In the genomic region with DNA sequence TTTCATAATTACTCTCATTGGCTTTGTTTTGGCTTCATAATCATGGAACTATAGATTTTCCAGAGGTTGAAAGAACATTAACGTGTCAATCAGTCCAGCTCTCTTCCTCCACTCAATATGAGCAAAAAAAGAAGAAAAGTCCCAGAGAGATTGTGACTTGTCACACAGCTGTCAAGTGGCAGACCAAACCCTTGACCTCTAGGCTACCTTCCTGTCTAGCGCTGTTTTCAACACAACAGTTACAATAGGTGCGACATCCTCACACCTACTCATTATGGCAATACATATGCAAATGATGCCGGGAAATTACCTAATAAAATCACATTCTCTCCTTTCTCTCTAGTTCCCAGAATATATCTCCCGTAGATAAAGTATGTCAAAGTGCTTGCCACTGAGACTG, we compare ENCODE assay signal across 1 cellular context.
TF ChIP-seq lines count a peak whose summit lies in the region.

No MANE protein-coding gene starts in this region.

TF ChIP-seq in GM12878, 131 proteins besides CTCF, POLR2A, EP300 and RAD21 (continued from another document):
- TF ChIP-seq, protein P1, sequence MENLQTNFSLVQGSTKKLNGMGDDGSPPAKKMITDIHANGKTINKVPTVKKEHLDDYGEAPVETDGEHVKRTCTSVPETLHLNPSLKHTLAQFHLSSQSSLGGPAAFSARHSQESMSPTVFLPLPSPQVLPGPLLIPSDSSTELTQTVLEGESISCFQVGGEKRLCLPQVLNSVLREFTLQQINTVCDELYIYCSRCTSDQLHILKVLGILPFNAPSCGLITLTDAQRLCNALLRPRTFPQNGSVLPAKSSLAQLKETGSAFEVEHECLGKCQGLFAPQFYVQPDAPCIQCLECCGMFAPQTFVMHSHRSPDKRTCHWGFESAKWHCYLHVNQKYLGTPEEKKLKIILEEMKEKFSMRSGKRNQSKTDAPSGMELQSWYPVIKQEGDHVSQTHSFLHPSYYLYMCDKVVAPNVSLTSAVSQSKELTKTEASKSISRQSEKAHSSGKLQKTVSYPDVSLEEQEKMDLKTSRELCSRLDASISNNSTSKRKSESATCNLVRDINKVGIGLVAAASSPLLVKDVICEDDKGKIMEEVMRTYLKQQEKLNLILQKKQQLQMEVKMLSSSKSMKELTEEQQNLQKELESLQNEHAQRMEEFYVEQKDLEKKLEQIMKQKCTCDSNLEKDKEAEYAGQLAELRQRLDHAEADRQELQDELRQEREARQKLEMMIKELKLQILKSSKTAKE (IDR thresholded peaks at IDR 0.05; ENCODE audit: low read depth, poor library complexity, severe bottlenecking) = peak; percentile 100
- no peak for TF ChIP-seq MYB (IDR thresholded peaks at IDR 0.05; ENCODE audit: borderline replicate concordance, low read depth, low read length)
- TF ChIP-seq YBX1 (IDR thresholded peaks at IDR 0.05) = no peak
- TF ChIP-seq ZNF384 (IDR thresholded peaks at IDR 0.05; ENCODE audit: borderline replicate concordance, low read depth, low read length) = no peak
- no peak for TF ChIP-seq PAX5 (IDR thresholded peaks at IDR 0.05; ENCODE audit: borderline replicate concordance, low read depth, low read length)
- no peak for TF ChIP-seq POLR2AphosphoS2 (IDR thresholded peaks at IDR 0.05; ENCODE audit: low read depth, low read length)
- TF ChIP-seq SMAD1 (IDR thresholded peaks at IDR 0.05; ENCODE audit: low read depth, partially characterized antibody) = no peak
- no peak for TF ChIP-seq ZNF274 (IDR thresholded peaks at IDR 0.05; ENCODE audit: insufficient read depth, insufficient read length)
- no peak for TF ChIP-seq CBFB (IDR thresholded peaks at IDR 0.05; ENCODE audit: low read depth)
- no peak for TF ChIP-seq TAF1 (IDR thresholded peaks at IDR 0.05; ENCODE audit: borderline replicate concordance, low read depth, low read length)
- TF ChIP-seq BRCA1 (IDR thresholded peaks at IDR 0.05; ENCODE audit: low read depth, low read length) = no peak
- TF ChIP-seq PML (IDR thresholded peaks at IDR 0.05; ENCODE audit: low read length) = no peak
- TF ChIP-seq SIN3A (IDR thresholded peaks at IDR 0.05; ENCODE audit: low read depth, low read length) = no peak
- no peak for TF ChIP-seq SIX5 (IDR thresholded peaks at IDR 0.05; ENCODE audit: low read depth, low read length, severe bottlenecking)
- TF ChIP-seq, protein P2, sequence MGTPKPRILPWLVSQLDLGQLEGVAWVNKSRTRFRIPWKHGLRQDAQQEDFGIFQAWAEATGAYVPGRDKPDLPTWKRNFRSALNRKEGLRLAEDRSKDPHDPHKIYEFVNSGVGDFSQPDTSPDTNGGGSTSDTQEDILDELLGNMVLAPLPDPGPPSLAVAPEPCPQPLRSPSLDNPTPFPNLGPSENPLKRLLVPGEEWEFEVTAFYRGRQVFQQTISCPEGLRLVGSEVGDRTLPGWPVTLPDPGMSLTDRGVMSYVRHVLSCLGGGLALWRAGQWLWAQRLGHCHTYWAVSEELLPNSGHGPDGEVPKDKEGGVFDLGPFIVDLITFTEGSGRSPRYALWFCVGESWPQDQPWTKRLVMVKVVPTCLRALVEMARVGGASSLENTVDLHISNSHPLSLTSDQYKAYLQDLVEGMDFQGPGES (IDR thresholded peaks at IDR 0.05) = no peak
- TF ChIP-seq BCL11A (IDR thresholded peaks at IDR 0.05; ENCODE audit: low read depth, low read length) = 0 out of 2 replicates have a peak, but pooled peaks have one; percentile 9
- no peak for TF ChIP-seq RELA (IDR thresholded peaks at IDR 0.05; ENCODE audit: borderline replicate concordance, partially characterized antibody)
- peak; percentile 18 for TF ChIP-seq MEF2B (IDR thresholded peaks at IDR 0.05; ENCODE audit: partially characterized antibody, poor library complexity, severe bottlenecking)
- TF ChIP-seq NBN (IDR thresholded peaks at IDR 0.05) = no peak
- TF ChIP-seq ZZZ3 (IDR thresholded peaks at IDR 0.05; ENCODE audit: control insufficient read depth, insufficient read length, low read depth) = no peak
- no peak for TF ChIP-seq ATF3 (IDR thresholded peaks at IDR 0.05; ENCODE audit: borderline replicate concordance, extremely low read depth, low read depth, low read length)
- TF ChIP-seq MEF2A (IDR thresholded peaks at IDR 0.05; ENCODE audit: insufficient read depth, low read depth, low read length) = no peak
- no peak for TF ChIP-seq SPI1 (IDR thresholded peaks at IDR 0.05; ENCODE audit: borderline replicate concordance, insufficient read depth, low read depth, low read length)
- TF ChIP-seq SUZ12 (IDR thresholded peaks at IDR 0.05; ENCODE audit: unreplicated experiment) = no peak
- TF ChIP-seq RUNX3 (IDR thresholded peaks at IDR 0.05; ENCODE audit: low read length) = no peak
- TF ChIP-seq RFX5 (IDR thresholded peaks at IDR 0.05; ENCODE audit: low read depth, low read length) = no peak
- TF ChIP-seq, protein P3, sequence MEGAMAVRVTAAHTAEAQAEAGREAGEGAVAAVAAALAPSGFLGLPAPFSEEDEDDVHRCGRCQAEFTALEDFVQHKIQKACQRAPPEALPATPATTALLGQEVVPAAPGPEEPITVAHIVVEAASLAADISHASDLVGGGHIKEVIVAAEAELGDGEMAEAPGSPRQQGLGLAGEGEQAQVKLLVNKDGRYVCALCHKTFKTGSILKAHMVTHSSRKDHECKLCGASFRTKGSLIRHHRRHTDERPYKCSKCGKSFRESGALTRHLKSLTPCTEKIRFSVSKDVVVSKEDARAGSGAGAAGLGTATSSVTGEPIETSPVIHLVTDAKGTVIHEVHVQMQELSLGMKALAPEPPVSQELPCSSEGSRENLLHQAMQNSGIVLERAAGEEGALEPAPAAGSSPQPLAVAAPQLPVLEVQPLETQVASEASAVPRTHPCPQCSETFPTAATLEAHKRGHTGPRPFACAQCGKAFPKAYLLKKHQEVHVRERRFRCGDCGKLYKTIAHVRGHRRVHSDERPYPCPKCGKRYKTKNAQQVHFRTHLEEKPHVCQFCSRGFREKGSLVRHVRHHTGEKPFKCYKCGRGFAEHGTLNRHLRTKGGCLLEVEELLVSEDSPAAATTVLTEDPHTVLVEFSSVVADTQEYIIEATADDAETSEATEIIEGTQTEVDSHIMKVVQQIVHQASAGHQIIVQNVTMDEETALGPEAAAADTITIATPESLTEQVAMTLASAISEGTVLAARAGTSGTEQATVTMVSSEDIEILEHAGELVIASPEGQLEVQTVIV (IDR thresholded peaks at IDR 0.05; ENCODE audit: borderline replicate concordance, partially characterized antibody) = no peak
- TF ChIP-seq TBL1XR1 (IDR thresholded peaks at IDR 0.05; ENCODE audit: low read depth, low read length) = no peak
- no peak for TF ChIP-seq RAD51 (IDR thresholded peaks at IDR 0.05)
- TF ChIP-seq ZSCAN29 (IDR thresholded peaks at IDR 0.05) = no peak; the same call in 1 of the 2 replicates
